Comparison of ENCODE assay signal across 5 cellular contexts in genomic region chr5:178520851-178521250, GRCh38.
"Had no signal": no experiment of that assay in that cellular context is flagged by ENCODE, and none has a peak within 500 bp of the region (broad histone marks: within the 10 kb centered on the region; RNA-seq: fewer than 3 reads in every experiment).

No MANE protein-coding gene starts in this region.

- H3K4me3 ChIP-seq: K562 had no signal

- DNase-seq: IMR-90 had no signal

- H3K4me1 Mint-ChIP-seq: IgD-negative memory B cell had no signal

- H3K27ac ChIP-seq: HL-60 had no signal

- H3K4me3 Mint-ChIP-seq: IgD-negative memory B cell had no signal

- H3K27ac Mint-ChIP-seq: IgD-negative memory B cell had no signal

- ATAC-seq: HepG2, K562 had no signal
